In genomic region chr14:72921396-72921795, GRCh38 we compare ENCODE assay signal across 1 cellular context.
TF ChIP-seq lines count a peak whose summit lies in the region.

No MANE protein-coding gene starts in this region.

TF ChIP-seq in IMR-90, 13 proteins besides CTCF, POLR2A, EP300 and RAD21 (continued from another document):
- TF ChIP-seq, protein P1, sequence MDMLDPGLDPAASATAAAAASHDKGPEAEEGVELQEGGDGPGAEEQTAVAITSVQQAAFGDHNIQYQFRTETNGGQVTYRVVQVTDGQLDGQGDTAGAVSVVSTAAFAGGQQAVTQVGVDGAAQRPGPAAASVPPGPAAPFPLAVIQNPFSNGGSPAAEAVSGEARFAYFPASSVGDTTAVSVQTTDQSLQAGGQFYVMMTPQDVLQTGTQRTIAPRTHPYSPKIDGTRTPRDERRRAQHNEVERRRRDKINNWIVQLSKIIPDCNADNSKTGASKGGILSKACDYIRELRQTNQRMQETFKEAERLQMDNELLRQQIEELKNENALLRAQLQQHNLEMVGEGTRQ (IDR thresholded peaks at IDR 0.05; ENCODE audit: low read depth, low read length) = no peak
- TF ChIP-seq SMC3 (IDR thresholded peaks at IDR 0.05; ENCODE audit: low read depth, low read length) (no peak), FOS (IDR thresholded peaks at IDR 0.05; ENCODE audit: low read depth, low read length) (no peak), MAFK (IDR thresholded peaks at IDR 0.05; ENCODE audit: low read depth, low read length) (no peak)
